Comparison of ENCODE assay signal across 8 cellular contexts in the genomic region with DNA sequence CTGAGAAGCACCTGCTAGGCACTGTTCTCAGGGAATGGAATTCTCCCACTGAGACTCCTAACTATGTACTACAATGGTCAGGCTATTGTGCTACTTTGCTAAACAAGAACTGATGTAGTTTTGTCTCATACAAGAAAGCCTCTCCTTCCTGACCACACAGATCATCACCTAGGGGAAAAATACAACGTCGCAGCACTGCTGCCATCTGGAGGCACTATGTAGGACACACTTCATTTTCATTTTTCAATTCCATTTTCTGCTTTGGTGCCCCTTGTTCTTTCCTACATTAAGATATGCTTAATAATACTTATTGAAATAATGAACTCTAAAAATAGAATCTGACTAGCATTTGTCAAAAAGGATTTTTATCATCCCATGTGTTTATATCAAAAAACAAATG. TPM values are rescaled to one million over a fixed set of nuclear protein-coding genes. Genes with fewer than 3 reads are reported as not detected.
A peak's percentile ranks its signal among the peaks of the same experiment; 100 is the strongest.
DNase-seq lines count a peak whose midpoint lies in the region; ATAC-seq and TF ChIP-seq lines count a peak whose summit lies in the region.

No MANE protein-coding gene starts in this region.

- POLR2A ChIA-PET in SK-N-SH (lab: Yijun Ruan, JAX): no interaction called here

- H3K36me3 ChIP-seq in SK-N-SH (replicated peaks in 1 of 2; ENCODE audit: control insufficient read depth in 1 of 2, insufficient read depth in 2 of 2, low read length in 1 of 2) (peaks cover 48 to 86% of the 10 kb centered on the region in 2 experiments), psoas muscle (ENCODE audit: insufficient read depth in 1 of 2, low read depth in 1 of 2) (peaks cover 0 to 83% of the 10 kb centered on the region in 2 donors)

- no peaks in the 10 kb centered on the region for H3K79me2 ChIP-seq in SK-N-SH (ENCODE audit: insufficient read depth)

- no peak for TF ChIP-seq EP300 in SK-N-SH (IDR thresholded peaks at IDR 0.05; ENCODE audit: borderline replicate concordance in 1 of 2, low read depth in 1 of 2, low read length in 1 of 2)

- H3F3A ChIP-seq in SK-N-SH (replicated peaks; ENCODE audit: insufficient read depth): peaks cover 5% of the 10 kb centered on the region

- no peak overlapping the region for H2AFZ ChIP-seq in SK-N-SH (ENCODE audit: low read depth)

- CTCF ChIA-PET in SK-N-SH (lab: Yijun Ruan, JAX): interaction anchor here (0.7 to 4.9 kb wide), 23 partner anchors 8 to 244 kb away, joined by 3 to 29 read pairs (median 4); a partner anchor contains a TSS

- ATAC-seq in GM21381 (IDR thresholded peaks at IDR 0.05; ENCODE audit: unreplicated experiment) (peak; percentile 67), HG03442 (IDR thresholded peaks at IDR 0.05; ENCODE audit: unreplicated experiment) (peak; percentile 68), psoas muscle (peak; percentile 80 to 92 (median 82))

- H3K9me2 ChIP-seq in SK-N-SH: no peaks in the 10 kb centered on the region

- peak; percentile 61 for TF ChIP-seq CTCF in SK-N-SH (IDR thresholded peaks at IDR 0.05)
- TF ChIP-seq CTCF in psoas muscle (IDR thresholded peaks at IDR 0.05): peak; percentile 51

- H3K9me3 ChIP-seq in SK-N-SH (no peaks in the 10 kb centered on the region), psoas muscle (no peaks in the 10 kb centered on the region)

- no peak overlapping the region for H3K9ac ChIP-seq in SK-N-SH

- no peak overlapping the region for H3K4me2 ChIP-seq in SK-N-SH

- no peaks in the 10 kb centered on the region for H4K20me1 ChIP-seq in SK-N-SH (ENCODE audit: insufficient read depth)

- WGBS in SK-N-SH (ENCODE audit: low lambda C conversion rate): 15% methylated on average over 2 of the region's 2 CpGs
- WGBS in psoas muscle, 3 donors: 13 to 19% (median 14%) methylated on average over 2 of the region's 2 CpGs

- H3K27ac ChIP-seq in SK-N-SH (ENCODE audit: low read depth in 2 of 2, low read length in 1 of 2): no peak overlapping the region
- peak overlapping the region; percentile 75 for H3K27ac ChIP-seq in psoas muscle

- peak; percentile 75 for TF ChIP-seq RAD21 in SK-N-SH (IDR thresholded peaks at IDR 0.05; ENCODE audit: low read length)

- intact Hi-C loops in psoas muscle (cut with DNase I): loop anchor here in 1 of 2 donors (10.0 kb wide), 1 partner anchor 142 kb away; no protein-coding TSS in a partner anchor

- H3K27me3 ChIP-seq in SK-N-SH (ENCODE audit: insufficient read depth) (no peaks in the 10 kb centered on the region), psoas muscle (ENCODE audit: insufficient read depth in 3 of 3, low read length in 2 of 3) (no peaks in the 10 kb centered on the region)

- H3K4me3 ChIP-seq in SK-N-SH (ENCODE audit: low read depth in 2 of 2, low read length in 1 of 2) (no peak overlapping the region), psoas muscle (no peak overlapping the region)

- H3K4me1 ChIP-seq in SK-N-SH (ENCODE audit: control insufficient read depth in 1 of 2, insufficient read depth in 2 of 2, low read depth in 1 of 2, low read length in 1 of 2): no peaks in the 10 kb centered on the region
- H3K4me1 ChIP-seq in psoas muscle: peaks cover 14% of the 10 kb centered on the region

- peak; percentile 19 for DNase-seq in activated CD4-positive, alpha-beta T cell treated with anti-CD3 and anti-CD28 coated beads for 48 hours
- DNase-seq in activated CD4-positive, alpha-beta T cell treated with anti-CD3 and anti-CD28 coated beads for 1 hour: no peak
- DNase-seq in SK-N-SH (peak; percentile 51), fibroblast of gingiva (ENCODE audit: low read depth) (peak; percentile 6), psoas muscle (no peak), HPDE6-E6E7 (ENCODE audit: extremely low spot score) (no peak)

TF ChIP-seq in SK-N-SH, 30 proteins besides CTCF, POLR2A, EP300 and RAD21:
- TF ChIP-seq TEAD4 (IDR thresholded peaks at IDR 0.05; ENCODE audit: borderline replicate concordance, insufficient read depth): no peak
- TF ChIP-seq SIN3A (IDR thresholded peaks at IDR 0.05; ENCODE audit: borderline replicate concordance, low read depth, low read length): no peak
- no peak for TF ChIP-seq TCF12 (IDR thresholded peaks at IDR 0.05)
- TF ChIP-seq, protein P1, sequence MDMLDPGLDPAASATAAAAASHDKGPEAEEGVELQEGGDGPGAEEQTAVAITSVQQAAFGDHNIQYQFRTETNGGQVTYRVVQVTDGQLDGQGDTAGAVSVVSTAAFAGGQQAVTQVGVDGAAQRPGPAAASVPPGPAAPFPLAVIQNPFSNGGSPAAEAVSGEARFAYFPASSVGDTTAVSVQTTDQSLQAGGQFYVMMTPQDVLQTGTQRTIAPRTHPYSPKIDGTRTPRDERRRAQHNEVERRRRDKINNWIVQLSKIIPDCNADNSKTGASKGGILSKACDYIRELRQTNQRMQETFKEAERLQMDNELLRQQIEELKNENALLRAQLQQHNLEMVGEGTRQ (IDR thresholded peaks at IDR 0.05; ENCODE audit: borderline replicate concordance, low read depth, low read length): no peak
- peak; percentile 41; the same call in 1 of the 2 replicates for TF ChIP-seq SMC3 (IDR thresholded peaks at IDR 0.05; ENCODE audit: low read depth, low read length)
- TF ChIP-seq NRF1 (IDR thresholded peaks at IDR 0.05; ENCODE audit: low read depth, low read length): no peak

RNA-seq across cellular contexts. Expression of a gene that starts 21.1 kb away (rescaled TPM):
- 14.7 and 14.8 TPM in 2 replicates for polyA plus RNA-seq in SK-N-SH (2012; rRNA removed)
- polyA plus RNA-seq in SK-N-SH (2012; cell fraction: cytosol; rRNA removed): 11.4 and 12.1 TPM in 2 replicates
- polyA plus RNA-seq in SK-N-SH (2012; cell fraction: nucleus; rRNA removed): 10.7 and 31.2 TPM in 2 replicates
- 10 to 100 TPM; 13.3 to 19.2 (median 15.1) TPM for total RNA-seq in psoas muscle
- 1 to 10 TPM; 3.4 to 8.5 (median 5.4) TPM for polyA plus RNA-seq in psoas muscle

RNA-seq across cellular contexts. Expression of a gene that starts 21.5 kb away (rescaled TPM):
- polyA plus RNA-seq in SK-N-SH (2012; rRNA removed) (7.1 and 11.4 TPM in 2 replicates), psoas muscle (1 to 10 TPM; 3.4 to 9.3 (median 3.7) TPM)
- polyA plus RNA-seq in SK-N-SH (2012; cell fraction: cytosol; rRNA removed): 5.1 and 5.6 TPM in 2 replicates
- 17.3 and 32.6 TPM in 2 replicates for polyA plus RNA-seq in SK-N-SH (2012; cell fraction: nucleus; rRNA removed)
- total RNA-seq in psoas muscle: 10 to 100 TPM in 1 of 4 donors, 1 to 10 TPM in 3; 7.2 to 10.1 (median 8.1) TPM

RNA-seq across cellular contexts. Expression of a gene that starts 26.2 kb away (rescaled TPM):
- not detected in 2 replicates for polyA plus RNA-seq in SK-N-SH (2012; rRNA removed)
- polyA plus RNA-seq in SK-N-SH (2012; cell fraction: cytosol; rRNA removed): not detected in 2 replicates
- not detected in 2 replicates for polyA plus RNA-seq in SK-N-SH (2012; cell fraction: nucleus; rRNA removed)
- total RNA-seq in psoas muscle: not detected
- polyA plus RNA-seq in psoas muscle: not detected

Comparison
In these comparisons a context has a peak if more than half of its experiments do, and no peak if none do; other contexts are left out.
1. DNase-seq: peak in activated CD4-positive, alpha-beta T cell treated with anti-CD3 and anti-CD28 coated beads for 48 hours (single experiment), SK-N-SH (single experiment) and fibroblast of gingiva (single experiment); none in activated CD4-positive, alpha-beta T cell treated with anti-CD3 and anti-CD28 coated beads for 1 hour (single experiment), psoas muscle (0 of 2) and HPDE6-E6E7 (single experiment).
2. Peak in every context shown above with its lines, with median percentiles within 50 percentile points of each other: ATAC-seq.